ENCODE assay signal across 21 cellular contexts in the genomic region with DNA sequence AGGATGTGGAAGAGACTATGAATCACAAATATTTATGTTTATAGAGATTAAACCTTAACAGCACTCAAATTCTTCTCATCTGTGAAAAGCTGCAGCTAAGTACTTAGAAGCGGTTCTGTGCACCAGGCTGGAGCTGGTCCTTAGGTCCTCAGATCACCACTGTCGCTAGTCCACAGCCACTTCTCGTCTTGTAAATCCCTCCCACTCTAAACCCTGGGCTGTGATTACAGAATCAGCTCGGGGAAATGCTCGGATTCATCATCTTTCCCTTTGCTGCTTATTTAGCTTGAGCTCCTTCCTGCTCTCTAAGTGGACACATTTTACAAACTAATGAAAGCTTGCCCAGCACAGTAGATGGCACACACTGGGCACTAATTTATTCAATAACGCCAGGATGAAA.
DNase-seq lines count a peak whose midpoint lies in the region; ATAC-seq and TF ChIP-seq lines count a peak whose summit lies in the region.
"Had no signal": no experiment of that assay in that cellular context is flagged by ENCODE, and none has a peak within 500 bp of the region (broad histone marks: within the 10 kb centered on the region; RNA-seq: fewer than 3 reads in every experiment).

No MANE protein-coding gene starts in this region.

- peaks cover 0 to 17% of the 10 kb centered on the region in 2 donors for H3K4me1 ChIP-seq in left lung

- intact Hi-C loops in left lung (cut with DNase I) (no loop called here), posterior cingulate gyrus (cut with DNase I) (no loop called here)

- ATAC-seq in left lung, result peak; percentile 17
- ATAC-seq: GM12878, PC-3, sciatic nerve had no signal

- H3K27me3 Mint-ChIP-seq in HFFc6 (ENCODE audit: insufficient read depth), result peaks cover 2% of the 10 kb centered on the region; the same call in 1 of the 2 replicates

- H3K4me3 Mint-ChIP-seq in HFFc6, result peak overlapping the region; percentile 78
- H3K4me3 Mint-ChIP-seq: CD4-positive, alpha-beta memory T cell had no signal

- H3K36me3 Mint-ChIP-seq in HFFc6 (ENCODE audit: low read depth), result peaks cover 32% of the 10 kb centered on the region
- H3K36me3 Mint-ChIP-seq: CD4-positive, alpha-beta memory T cell had no signal

- peak overlapping the region; percentile 69 for H3K27ac Mint-ChIP-seq in HFFc6

- H3K9me3 Mint-ChIP-seq in HFFc6, result no peaks in the 10 kb centered on the region

- no peak for TF ChIP-seq CTCF in HFFc6 (IDR thresholded peaks at IDR 0.05)
- no peak for TF ChIP-seq CTCF in coronary artery (IDR thresholded peaks at IDR 0.05)
- TF ChIP-seq CTCF in left lung (IDR thresholded peaks at IDR 0.05), result no peak

- peaks cover 0 to 17% of the 10 kb centered on the region in 2 donors for H3K27me3 ChIP-seq in left lung
- H3K27me3 ChIP-seq: vagina had no signal

- H3K4me3 ChIP-seq in coronary artery, result peak overlapping the region; percentile 41
- no peak overlapping the region for H3K4me3 ChIP-seq in left lung
- H3K4me3 ChIP-seq: GM12878, vagina had no signal

- peak; percentile 13 for DNase-seq in Ammon's horn (ENCODE audit: low spot score)
- DNase-seq in HFFc6, result peak; percentile 33
- DNase-seq in coronary artery (ENCODE audit: low spot score), result no peak
- no peak for DNase-seq in left lung
- no peak for DNase-seq in activated T-cell treated with anti-CD3 and anti-CD28 coated beads, Interleukin-2, amount 50 U/mL, for 1 hour
- DNase-seq in posterior cingulate gyrus, result no peak
- no peak for DNase-seq in DMS153 (lab: John Stamatoyannopoulos, UW)
- no peak for DNase-seq in mucosa of gallbladder (ENCODE audit: low spot score)
- DNase-seq: activated CD4-positive, alpha-beta T cell treated with anti-CD3 and anti-CD28 coated beads for 1 hour; activated CD8-positive, alpha-beta memory T cell treated with anti-CD3 and anti-CD28 coated beads, Interleukin-2, amount 50 U/mL, for 4 hours; activated gamma-delta T cell treated with Interleukin-2 at 50 U/mL for 16 hours; aorta; CD4-positive, alpha-beta memory T cell; erythroblast; NCI-H524 treated with DMSO at 0.1 percent for 48 hours; PC-3; stimulated activated CD4-positive, alpha-beta T cell treated with anti-CD3 and anti-CD28 coated beads, Interleukin-2, amount 100 ng/mL, for 24 hours; T1000 had no signal

- peak overlapping the region; percentile 27 to 52 for H3K27ac ChIP-seq in coronary artery
- no peak overlapping the region for H3K27ac ChIP-seq in left lung
- H3K27ac ChIP-seq: vagina had no signal

- H3K36me3 ChIP-seq in left lung, result no peaks in the 10 kb centered on the region
- H3K36me3 ChIP-seq: vagina had no signal

- H3K4me1 Mint-ChIP-seq in HFFc6 (ENCODE audit: low read depth), result peaks cover 90% of the 10 kb centered on the region

- no peaks in the 10 kb centered on the region for H3K9me3 ChIP-seq in left lung
- H3K9me3 ChIP-seq: vagina had no signal

Comparison
In these comparisons a context has a peak if more than half of its experiments do, and no peak if none do; other contexts are left out.
1. DNase-seq: peak in Ammon's horn (single experiment) and HFFc6 (single experiment); none in coronary artery (single experiment), left lung (0 of 2), activated T-cell treated with anti-CD3 and anti-CD28 coated beads, Interleukin-2, amount 50 U/mL, for 1 hour (single experiment), posterior cingulate gyrus (0 of 10), DMS153 (single experiment) and mucosa of gallbladder (single experiment).
2. H3K27ac ChIP-seq: peak in coronary artery (2 of 2); none in left lung (0 of 2).